Comparison of ENCODE assay signal across 26 cellular contexts in the genomic region with DNA sequence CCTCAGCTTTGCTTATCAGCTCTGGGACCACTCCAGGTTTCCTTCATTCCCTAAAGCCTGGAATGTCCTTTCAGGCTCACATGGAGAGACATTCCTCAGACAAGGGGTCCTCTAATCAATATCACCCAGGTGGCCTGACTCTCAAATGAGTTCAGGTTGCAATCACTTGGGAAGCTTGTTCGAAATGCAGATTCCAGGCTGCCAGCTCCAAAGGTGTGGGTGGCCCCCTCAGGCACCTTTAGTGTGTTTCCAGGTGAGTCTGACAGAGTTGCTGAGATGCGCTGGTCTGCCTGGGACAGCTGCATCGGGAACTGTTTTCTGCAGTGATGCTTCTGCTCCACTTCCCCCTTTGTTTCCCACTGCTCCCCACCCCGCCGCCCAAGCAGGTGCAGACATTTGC.
"Had no signal": no experiment of that assay in that cellular context is flagged by ENCODE, and none has a peak within 500 bp of the region (broad histone marks: within the 10 kb centered on the region; RNA-seq: fewer than 3 reads in every experiment).

No MANE protein-coding gene starts in this region.

- H3K27me3 Mint-ChIP-seq: activated CD4-positive, alpha-beta memory T cell treated with anti-CD3 and anti-CD28 coated beads, Interleukin-2, amount 10 ng/mL, durations not matched to agents 7 days and 5 days; activated naive CD8-positive, alpha-beta T cell; brain had no signal

- H3K4me3 Mint-ChIP-seq: activated CD4-positive, alpha-beta memory T cell treated with anti-CD3 and anti-CD28 coated beads, Interleukin-2, amount 10 ng/mL, durations not matched to agents 7 days and 5 days; activated CD4-positive, alpha-beta T cell treated with anti-CD3 and anti-CD28 coated beads for 36 hours; activated naive CD4-positive, alpha-beta T cell treated with anti-CD3 and anti-CD28 coated beads for 36 hours; activated naive CD8-positive, alpha-beta T cell; activated T-helper 17 cell treated with anti-CD3 and anti-CD28 coated beads, Interleukin-2, amount 50 U/mL, for 72 hours; brain had no signal

- H3K27ac ChIP-seq: WERI-Rb-1 had no signal

- H3K4me1 Mint-ChIP-seq: activated CD4-positive, alpha-beta memory T cell treated with anti-CD3 and anti-CD28 coated beads, Interleukin-2, amount 10 ng/mL, durations not matched to agents 7 days and 5 days; activated CD4-positive, alpha-beta T cell treated with anti-CD3 and anti-CD28 coated beads for 36 hours; activated T-helper 17 cell treated with anti-CD3 and anti-CD28 coated beads, Interleukin-2, amount 50 U/mL, for 72 hours had no signal

- DNase-seq: activated CD4-positive, alpha-beta memory T cell treated with anti-CD3 and anti-CD28 coated beads, Interleukin-2, amount 10 ng/mL, durations not matched to agents 7 days and 5 days; activated CD4-positive, alpha-beta T cell treated with anti-CD3 and anti-CD28 coated beads for 36 hours; activated CD4-positive, alpha-beta T cell treated with anti-CD3 and anti-CD28 coated beads, Interleukin-2, amount 50 U/mL, for 1 hour; activated gamma-delta T cell; activated naive CD4-positive, alpha-beta T cell treated with anti-CD3 and anti-CD28 coated beads for 36 hours; activated T-cell treated with anti-CD3 and anti-CD28 coated beads for 4 hours; activated T-cell treated with anti-CD3 and anti-CD28 coated beads, Interleukin-2, amount 50 U/mL, for 48 hours; amygdala; Karpas-422; MM.1S; NCI-H1105; NCI-H1436; NCI-H1694 treated with DMSO at 0.1 percent for 48 hours; NCI-H2081; NCI-H2171; NCI-H2227 treated with DMSO at 0.1 percent for 48 hours; NCI-H446 treated with DMSO at 0.1 percent for 48 hours; NCI-H524 treated with DMSO at 0.1 percent for 48 hours; NCI-H748 treated with DMSO at 0.1 percent for 48 hours; SK-N-SH; T-helper 1 cell; WERI-Rb-1 had no signal

- H3K9ac ChIP-seq: SK-N-SH had no signal

- H3K27ac Mint-ChIP-seq: activated CD4-positive, alpha-beta memory T cell treated with anti-CD3 and anti-CD28 coated beads, Interleukin-2, amount 10 ng/mL, durations not matched to agents 7 days and 5 days; activated CD4-positive, alpha-beta T cell treated with anti-CD3 and anti-CD28 coated beads for 36 hours; activated naive CD4-positive, alpha-beta T cell treated with anti-CD3 and anti-CD28 coated beads for 36 hours; activated naive CD8-positive, alpha-beta T cell; activated T-helper 17 cell treated with anti-CD3 and anti-CD28 coated beads, Interleukin-2, amount 50 U/mL, for 72 hours had no signal

- H3K36me3 ChIP-seq: WERI-Rb-1 had no signal

- H3K4me2 ChIP-seq: SK-N-SH had no signal

- ATAC-seq: activated CD4-positive, alpha-beta T cell treated with anti-CD3 and anti-CD28 coated beads for 36 hours; activated T-helper 17 cell treated with anti-CD3 and anti-CD28 coated beads, Interleukin-2, amount 50 U/mL, for 72 hours; K562 had no signal

- H3K4me3 ChIP-seq: K562 had no signal
